In the genomic region with DNA sequence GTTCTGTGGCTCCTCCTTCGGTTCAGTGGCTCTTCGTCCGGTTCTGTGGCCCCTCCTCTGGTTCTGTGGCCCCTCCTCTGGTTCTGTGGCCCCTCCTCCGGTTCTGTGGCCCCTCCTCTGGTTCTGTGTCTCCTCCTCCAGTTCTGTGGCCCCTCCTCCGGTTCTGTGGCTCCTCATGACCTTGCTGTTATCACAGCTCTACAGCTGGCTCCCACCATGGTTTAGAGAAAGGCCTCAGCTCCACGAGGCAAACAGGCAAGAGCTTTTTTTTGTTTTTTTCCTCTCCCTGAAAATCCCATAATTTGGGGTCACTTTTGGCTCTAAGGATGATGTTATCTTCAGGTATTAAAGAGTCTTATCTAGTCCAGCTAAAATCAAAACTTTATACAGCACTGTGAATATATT, we compare ENCODE assay signal across 1 cellular context.
TF ChIP-seq lines count a peak whose summit lies in the region.

No MANE protein-coding gene starts in this region.

TF ChIP-seq in K562, 482 proteins besides CTCF, POLR2A, EP300 and RAD21 (continued from another document and continues in another):
- TF ChIP-seq, protein P1, sequence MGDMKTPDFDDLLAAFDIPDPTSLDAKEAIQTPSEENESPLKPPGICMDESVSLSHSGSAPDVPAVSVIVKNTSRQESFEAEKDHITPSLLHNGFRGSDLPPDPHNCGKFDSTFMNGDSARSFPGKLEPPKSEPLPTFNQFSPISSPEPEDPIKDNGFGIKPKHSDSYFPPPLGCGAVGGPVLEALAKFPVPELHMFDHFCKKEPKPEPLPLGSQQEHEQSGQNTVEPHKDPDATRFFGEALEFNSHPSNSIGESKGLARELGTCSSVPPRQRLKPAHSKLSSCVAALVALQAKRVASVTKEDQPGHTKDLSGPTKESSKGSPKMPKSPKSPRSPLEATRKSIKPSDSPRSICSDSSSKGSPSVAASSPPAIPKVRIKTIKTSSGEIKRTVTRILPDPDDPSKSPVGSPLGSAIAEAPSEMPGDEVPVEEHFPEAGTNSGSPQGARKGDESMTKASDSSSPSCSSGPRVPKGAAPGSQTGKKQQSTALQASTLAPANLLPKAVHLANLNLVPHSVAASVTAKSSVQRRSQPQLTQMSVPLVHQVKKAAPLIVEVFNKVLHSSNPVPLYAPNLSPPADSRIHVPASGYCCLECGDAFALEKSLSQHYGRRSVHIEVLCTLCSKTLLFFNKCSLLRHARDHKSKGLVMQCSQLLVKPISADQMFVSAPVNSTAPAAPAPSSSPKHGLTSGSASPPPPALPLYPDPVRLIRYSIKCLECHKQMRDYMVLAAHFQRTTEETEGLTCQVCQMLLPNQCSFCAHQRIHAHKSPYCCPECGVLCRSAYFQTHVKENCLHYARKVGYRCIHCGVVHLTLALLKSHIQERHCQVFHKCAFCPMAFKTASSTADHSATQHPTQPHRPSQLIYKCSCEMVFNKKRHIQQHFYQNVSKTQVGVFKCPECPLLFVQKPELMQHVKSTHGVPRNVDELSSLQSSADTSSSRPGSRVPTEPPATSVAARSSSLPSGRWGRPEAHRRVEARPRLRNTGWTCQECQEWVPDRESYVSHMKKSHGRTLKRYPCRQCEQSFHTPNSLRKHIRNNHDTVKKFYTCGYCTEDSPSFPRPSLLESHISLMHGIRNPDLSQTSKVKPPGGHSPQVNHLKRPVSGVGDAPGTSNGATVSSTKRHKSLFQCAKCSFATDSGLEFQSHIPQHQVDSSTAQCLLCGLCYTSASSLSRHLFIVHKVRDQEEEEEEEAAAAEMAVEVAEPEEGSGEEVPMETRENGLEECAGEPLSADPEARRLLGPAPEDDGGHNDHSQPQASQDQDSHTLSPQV (IDR thresholded peaks at IDR 0.05), result peak; percentile 92
- TF ChIP-seq ZKSCAN1 (IDR thresholded peaks at IDR 0.05; ENCODE audit: low read depth, low read length) (peak; percentile 77), BHLHE40 (IDR thresholded peaks at IDR 0.05; ENCODE audit: low read length) (peak; percentile 32; the same call in 1 of the 2 replicates), GTF2A2 (tag; IDR thresholded peaks at IDR 0.05) (no peak), FOSL1 (tag; conservative IDR thresholded peaks at IDR 0.05) (0 out of 2 replicates have a peak, but pooled peaks have one; percentile 12), FUS (optimal IDR thresholded peaks at IDR 0.05; ENCODE audit: low read depth, low read length) (no peak), ZNF76 (CRISPR knock-in tag; IDR thresholded peaks at IDR 0.05; ENCODE audit: borderline replicate concordance) (no peak), MTF1 (CRISPR knock-in tag; IDR thresholded peaks at IDR 0.05; ENCODE audit: borderline replicate concordance) (no peak), ZNF778 (CRISPR knock-in tag; IDR thresholded peaks at IDR 0.05) (no peak), U2AF1 (optimal IDR thresholded peaks at IDR 0.05; ENCODE audit: low read depth, low read length) (no peak), PML (IDR thresholded peaks at IDR 0.05; ENCODE audit: low read length) (peak; percentile 60; the same call in 1 of the 2 replicates), POLR3G (IDR thresholded peaks at IDR 0.05; ENCODE audit: extremely low read depth, insufficient read length, insufficient replicate concordance) (no peak), NFE2L1 (tag; IDR thresholded peaks at IDR 0.05; ENCODE audit: borderline replicate concordance, low read depth) (no peak), PHF8 (IDR thresholded peaks at IDR 0.05; ENCODE audit: borderline replicate concordance, low read length) (no peak), TRIM24 (IDR thresholded peaks at IDR 0.05) (peak in 1 of 2 experiments; percentile 46; a peak in 1 of 4 replicates), NR1H2 (CRISPR knock-in tag; IDR thresholded peaks at IDR 0.05) (no peak), ARID2 (IDR thresholded peaks at IDR 0.05) (no peak), MBD2 (IDR thresholded peaks at IDR 0.05; ENCODE audit: borderline replicate concordance, low read depth) (peak; percentile 38; the same call in 1 of the 2 replicates), SRSF7 (optimal IDR thresholded peaks at IDR 0.05; ENCODE audit: low read depth, low read length) (no peak), XRCC3 (IDR thresholded peaks at IDR 0.05) (no peak), CEBPB (tag; IDR thresholded peaks at IDR 0.05) (no peak), ZNF134 (CRISPR knock-in tag; conservative IDR thresholded peaks at IDR 0.05) (no peak), PHB2 (IDR thresholded peaks at IDR 0.05; ENCODE audit: low read depth) (no peak), NEUROD1 (IDR thresholded peaks at IDR 0.05; ENCODE audit: borderline replicate concordance, low read depth, low read length, partially characterized antibody) (peak; percentile 71), MYBL2 (IDR thresholded peaks at IDR 0.05; ENCODE audit: low read depth) (no peak), MYBL2 (CRISPR knock-in tag; IDR thresholded peaks at IDR 0.05; ENCODE audit: borderline replicate concordance) (no peak), RBM22 (IDR thresholded peaks at IDR 0.05; ENCODE audit: low read depth, low read length, poor library complexity, severe bottlenecking) (no peak), NR4A1 (CRISPR knock-in tag; IDR thresholded peaks at IDR 0.05) (no peak), NR4A1 (tag; IDR thresholded peaks at IDR 0.05) (0 out of 2 replicates have a peak, but pooled peaks have one; percentile 21), POLR2AphosphoS2 (IDR thresholded peaks at IDR 0.05; ENCODE audit: low read length) (no peak), KLF10 (CRISPR knock-in tag; IDR thresholded peaks at IDR 0.05) (no peak), FOXA3 (CRISPR knock-in tag; conservative IDR thresholded peaks at IDR 0.05 in 1 of 2, IDR thresholded peaks at IDR 0.05 in 1 of 2) (no peak), L3MBTL2 (IDR thresholded peaks at IDR 0.05) (peak; percentile 96), CTBP1 (IDR thresholded peaks at IDR 0.05; ENCODE audit: borderline replicate concordance) (no peak), KDM5B (IDR thresholded peaks at IDR 0.05; ENCODE audit: insufficient replicate concordance, low read depth, low read length) (no peak), YBX1 (IDR thresholded peaks at IDR 0.05) (no peak), JUND (IDR thresholded peaks at IDR 0.05; ENCODE audit: borderline replicate concordance, low read depth, low read length) (no peak; the same call in 1 of the 2 replicates), JUND (tag; IDR thresholded peaks at IDR 0.05; ENCODE audit: borderline replicate concordance, low read depth, low read length) (peak; percentile 42; the same call in 1 of the 3 replicates), CBFA2T3 (IDR thresholded peaks at IDR 0.05) (peak; percentile 79), NFIC (IDR thresholded peaks at IDR 0.05) (no peak), ZNF263 (CRISPR knock-in tag; IDR thresholded peaks at IDR 0.05; ENCODE audit: borderline replicate concordance) (no peak; the same call in 1 of the 2 replicates), GATA2 (CRISPR knock-in tag; IDR thresholded peaks at IDR 0.05) (peak; percentile 51; the same call in 1 of the 2 replicates), ERF (CRISPR knock-in tag; IDR thresholded peaks at IDR 0.05) (0 out of 2 replicates have a peak, but pooled peaks have one; percentile 44), SNRNP70 (optimal IDR thresholded peaks at IDR 0.05; ENCODE audit: low read depth, low read length) (no peak), OTX1 (CRISPR knock-in tag; IDR thresholded peaks at IDR 0.05) (no peak), ZNF699 (CRISPR knock-in tag; IDR thresholded peaks at IDR 0.05; ENCODE audit: insufficient replicate concordance) (no peak), ASH1L (IDR thresholded peaks at IDR 0.05; ENCODE audit: borderline replicate concordance, low read depth, partially characterized antibody) (no peak), ZKSCAN3 (CRISPR knock-in tag; IDR thresholded peaks at IDR 0.05) (no peak)
- TF ChIP-seq, protein P2, sequence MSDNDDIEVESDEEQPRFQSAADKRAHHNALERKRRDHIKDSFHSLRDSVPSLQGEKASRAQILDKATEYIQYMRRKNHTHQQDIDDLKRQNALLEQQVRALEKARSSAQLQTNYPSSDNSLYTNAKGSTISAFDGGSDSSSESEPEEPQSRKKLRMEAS (CRISPR knock-in tag; IDR thresholded peaks at IDR 0.05), result peak; percentile 61; the same call in 1 of the 2 replicates
- TF ChIP-seq, protein P3, sequence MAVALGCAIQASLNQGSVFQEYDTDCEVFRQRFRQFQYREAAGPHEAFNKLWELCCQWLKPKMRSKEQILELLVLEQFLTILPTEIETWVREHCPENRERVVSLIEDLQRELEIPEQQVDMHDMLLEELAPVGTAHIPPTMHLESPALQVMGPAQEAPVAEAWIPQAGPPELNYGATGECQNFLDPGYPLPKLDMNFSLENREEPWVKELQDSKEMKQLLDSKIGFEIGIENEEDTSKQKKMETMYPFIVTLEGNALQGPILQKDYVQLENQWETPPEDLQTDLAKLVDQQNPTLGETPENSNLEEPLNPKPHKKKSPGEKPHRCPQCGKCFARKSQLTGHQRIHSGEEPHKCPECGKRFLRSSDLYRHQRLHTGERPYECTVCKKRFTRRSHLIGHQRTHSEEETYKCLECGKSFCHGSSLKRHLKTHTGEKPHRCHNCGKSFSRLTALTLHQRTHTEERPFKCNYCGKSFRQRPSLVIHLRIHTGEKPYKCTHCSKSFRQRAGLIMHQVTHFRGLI (CRISPR knock-in tag; IDR thresholded peaks at IDR 0.05), result 0 out of 2 replicates have a peak, but pooled peaks have one; percentile 53
- TF ChIP-seq, protein P4, sequence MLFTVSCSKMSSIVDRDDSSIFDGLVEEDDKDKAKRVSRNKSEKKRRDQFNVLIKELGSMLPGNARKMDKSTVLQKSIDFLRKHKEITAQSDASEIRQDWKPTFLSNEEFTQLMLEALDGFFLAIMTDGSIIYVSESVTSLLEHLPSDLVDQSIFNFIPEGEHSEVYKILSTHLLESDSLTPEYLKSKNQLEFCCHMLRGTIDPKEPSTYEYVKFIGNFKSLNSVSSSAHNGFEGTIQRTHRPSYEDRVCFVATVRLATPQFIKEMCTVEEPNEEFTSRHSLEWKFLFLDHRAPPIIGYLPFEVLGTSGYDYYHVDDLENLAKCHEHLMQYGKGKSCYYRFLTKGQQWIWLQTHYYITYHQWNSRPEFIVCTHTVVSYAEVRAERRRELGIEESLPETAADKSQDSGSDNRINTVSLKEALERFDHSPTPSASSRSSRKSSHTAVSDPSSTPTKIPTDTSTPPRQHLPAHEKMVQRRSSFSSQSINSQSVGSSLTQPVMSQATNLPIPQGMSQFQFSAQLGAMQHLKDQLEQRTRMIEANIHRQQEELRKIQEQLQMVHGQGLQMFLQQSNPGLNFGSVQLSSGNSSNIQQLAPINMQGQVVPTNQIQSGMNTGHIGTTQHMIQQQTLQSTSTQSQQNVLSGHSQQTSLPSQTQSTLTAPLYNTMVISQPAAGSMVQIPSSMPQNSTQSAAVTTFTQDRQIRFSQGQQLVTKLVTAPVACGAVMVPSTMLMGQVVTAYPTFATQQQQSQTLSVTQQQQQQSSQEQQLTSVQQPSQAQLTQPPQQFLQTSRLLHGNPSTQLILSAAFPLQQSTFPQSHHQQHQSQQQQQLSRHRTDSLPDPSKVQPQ (CRISPR knock-in tag; IDR thresholded peaks at IDR 0.05; ENCODE audit: borderline replicate concordance), result 0 out of 2 replicates have a peak, but pooled peaks have one; percentile 41
- TF ChIP-seq, protein P5, sequence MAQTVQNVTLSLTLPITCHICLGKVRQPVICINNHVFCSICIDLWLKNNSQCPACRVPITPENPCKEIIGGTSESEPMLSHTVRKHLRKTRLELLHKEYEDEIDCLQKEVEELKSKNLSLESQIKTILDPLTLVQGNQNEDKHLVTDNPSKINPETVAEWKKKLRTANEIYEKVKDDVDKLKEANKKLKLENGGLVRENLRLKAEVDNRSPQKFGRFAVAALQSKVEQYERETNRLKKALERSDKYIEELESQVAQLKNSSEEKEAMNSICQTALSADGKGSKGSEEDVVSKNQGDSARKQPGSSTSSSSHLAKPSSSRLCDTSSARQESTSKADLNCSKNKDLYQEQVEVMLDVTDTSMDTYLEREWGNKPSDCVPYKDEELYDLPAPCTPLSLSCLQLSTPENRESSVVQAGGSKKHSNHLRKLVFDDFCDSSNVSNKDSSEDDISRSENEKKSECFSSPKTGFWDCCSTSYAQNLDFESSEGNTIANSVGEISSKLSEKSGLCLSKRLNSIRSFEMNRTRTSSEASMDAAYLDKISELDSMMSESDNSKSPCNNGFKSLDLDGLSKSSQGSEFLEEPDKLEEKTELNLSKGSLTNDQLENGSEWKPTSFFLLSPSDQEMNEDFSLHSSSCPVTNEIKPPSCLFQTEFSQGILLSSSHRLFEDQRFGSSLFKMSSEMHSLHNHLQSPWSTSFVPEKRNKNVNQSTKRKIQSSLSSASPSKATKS (CRISPR knock-in tag; IDR thresholded peaks at IDR 0.05), result no peak
- TF ChIP-seq, protein P6, sequence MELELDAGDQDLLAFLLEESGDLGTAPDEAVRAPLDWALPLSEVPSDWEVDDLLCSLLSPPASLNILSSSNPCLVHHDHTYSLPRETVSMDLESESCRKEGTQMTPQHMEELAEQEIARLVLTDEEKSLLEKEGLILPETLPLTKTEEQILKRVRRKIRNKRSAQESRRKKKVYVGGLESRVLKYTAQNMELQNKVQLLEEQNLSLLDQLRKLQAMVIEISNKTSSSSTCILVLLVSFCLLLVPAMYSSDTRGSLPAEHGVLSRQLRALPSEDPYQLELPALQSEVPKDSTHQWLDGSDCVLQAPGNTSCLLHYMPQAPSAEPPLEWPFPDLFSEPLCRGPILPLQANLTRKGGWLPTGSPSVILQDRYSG (tag; conservative IDR thresholded peaks at IDR 0.05; ENCODE audit: low read depth), result 0 out of 2 replicates have a peak, but pooled peaks have one; percentile 70
